Comparison of ENCODE assay signal across 1 cellular context in the genomic region with DNA sequence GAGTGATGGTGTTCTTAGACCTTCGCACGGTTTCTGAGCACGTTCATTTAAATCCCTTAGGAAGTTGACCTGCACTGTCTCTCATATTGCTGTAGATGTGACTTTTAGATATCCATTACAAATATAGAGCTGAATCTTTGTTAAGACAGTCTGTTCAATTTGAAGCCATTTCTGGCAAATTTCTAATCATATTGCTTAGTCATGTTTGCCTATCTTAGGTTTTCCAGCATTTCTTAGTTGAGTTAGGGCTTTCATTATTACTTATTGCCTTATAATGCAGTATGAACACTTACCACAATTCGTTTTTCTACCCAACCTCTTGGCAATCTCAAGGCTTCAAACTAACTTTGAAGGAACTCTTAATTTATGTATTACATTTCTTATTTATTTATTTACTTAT.
TF ChIP-seq lines count a peak whose summit lies in the region.

No MANE protein-coding gene starts in this region.

TF ChIP-seq in H1, 55 proteins besides CTCF, POLR2A, EP300 and RAD21:
- TF ChIP-seq HDAC6 (IDR thresholded peaks at IDR 0.05; ENCODE audit: low read depth, low read length): no peak
- TF ChIP-seq JUND (IDR thresholded peaks at IDR 0.05; ENCODE audit: low read length): no peak
- TF ChIP-seq, protein P1, sequence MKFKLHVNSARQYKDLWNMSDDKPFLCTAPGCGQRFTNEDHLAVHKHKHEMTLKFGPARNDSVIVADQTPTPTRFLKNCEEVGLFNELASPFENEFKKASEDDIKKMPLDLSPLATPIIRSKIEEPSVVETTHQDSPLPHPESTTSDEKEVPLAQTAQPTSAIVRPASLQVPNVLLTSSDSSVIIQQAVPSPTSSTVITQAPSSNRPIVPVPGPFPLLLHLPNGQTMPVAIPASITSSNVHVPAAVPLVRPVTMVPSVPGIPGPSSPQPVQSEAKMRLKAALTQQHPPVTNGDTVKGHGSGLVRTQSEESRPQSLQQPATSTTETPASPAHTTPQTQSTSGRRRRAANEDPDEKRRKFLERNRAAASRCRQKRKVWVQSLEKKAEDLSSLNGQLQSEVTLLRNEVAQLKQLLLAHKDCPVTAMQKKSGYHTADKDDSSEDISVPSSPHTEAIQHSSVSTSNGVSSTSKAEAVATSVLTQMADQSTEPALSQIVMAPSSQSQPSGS (IDR thresholded peaks at IDR 0.05; ENCODE audit: low read length): no peak
- no peak for TF ChIP-seq HDAC2 (IDR thresholded peaks at IDR 0.05; ENCODE audit: borderline replicate concordance in 1 of 2, low read depth in 2 of 2, low read length in 2 of 2)
- no peak for TF ChIP-seq EGR1 (IDR thresholded peaks at IDR 0.05; ENCODE audit: borderline replicate concordance, low read depth, low read length)
- TF ChIP-seq SRF (IDR thresholded peaks at IDR 0.05; ENCODE audit: low read depth, low read length): no peak
- TF ChIP-seq JUN (IDR thresholded peaks at IDR 0.05; ENCODE audit: low read depth, low read length): no peak
